In genomic region chr6:33909737-33910136, GRCh38 we compare ENCODE assay signal across 28 cellular contexts.
"Had no signal": no experiment of that assay in that cellular context is flagged by ENCODE, and none has a peak within 500 bp of the region (broad histone marks: within the 10 kb centered on the region; RNA-seq: fewer than 3 reads in every experiment).

No MANE protein-coding gene starts in this region.

- H3K27ac Mint-ChIP-seq: activated CD4-positive, alpha-beta memory T cell treated with anti-CD3 and anti-CD28 coated beads, Interleukin-2, amount 10 ng/mL, durations not matched to agents 7 days and 5 days; activated naive CD4-positive, alpha-beta T cell treated with anti-CD3 and anti-CD28 coated beads for 36 hours; activated T-cell treated with anti-CD3 and anti-CD28 coated beads, Interleukin-2, amount 50 U/mL, for 72 hours; WTC11 had no signal

- DNase-seq: activated CD4-positive, alpha-beta memory T cell treated with anti-CD3 and anti-CD28 coated beads, Interleukin-2, amount 10 ng/mL, durations not matched to agents 7 days and 5 days; activated CD4-positive, alpha-beta T cell treated with anti-CD3 and anti-CD28 coated beads for 1 hour; activated CD4-positive, alpha-beta T cell treated with anti-CD3 and anti-CD28 coated beads, Interleukin-2, amount 10 ng/mL, durations not matched to agents 7 days and 5 days; activated effector memory CD4-positive, alpha-beta T cell treated with Interleukin-2 at 50 U/mL for 16 hours; activated naive CD4-positive, alpha-beta T cell treated with anti-CD3 and anti-CD28 coated beads for 36 hours; activated naive CD8-positive, alpha-beta T cell treated with anti-CD3 and anti-CD28 coated beads, Interleukin-2, amount 10 ng/mL, durations not matched to agents 7 days and 5 days; activated T-cell treated with anti-CD3 and anti-CD28 coated beads, Interleukin-2, amount 50 U/mL, for 72 hours; cerebellar nuclear complex; colonic mucosa; effector CD8-positive, alpha-beta T cell; gastrocnemius medialis; glutamatergic neuron; left ventricle myocardium inferior; mesendoderm; mucosa of descending colon; pancreas; psoas muscle; stimulated activated CD4-positive, alpha-beta T cell treated with anti-CD3 and anti-CD28 coated beads, Interleukin-1b, Interleukin-23, amount 100 ng/mL, for 48 hours; stimulated activated CD4-positive, alpha-beta T cell treated with anti-CD3 and anti-CD28 coated beads, Interleukin-4, amount 100 ng/mL, for 4 hours; stimulated activated CD8-positive, alpha-beta memory T cell treated with anti-CD3 and anti-CD28 coated beads, Interleukin-4, amount 100 ng/mL, for 48 hours; stimulated activated naive CD4-positive, alpha-beta T cell; tibial artery; upper lobe of right lung had no signal

- H3K27me3 ChIP-seq: ascending aorta, colonic mucosa, gastrocnemius medialis, pancreas, suprapubic skin, upper lobe of right lung had no signal

- H3K4me3 Mint-ChIP-seq: activated CD4-positive, alpha-beta memory T cell treated with anti-CD3 and anti-CD28 coated beads, Interleukin-2, amount 10 ng/mL, durations not matched to agents 7 days and 5 days; activated CD4-positive, alpha-beta T cell treated with anti-CD3 and anti-CD28 coated beads, Interleukin-2, amount 10 ng/mL, durations not matched to agents 7 days and 5 days; activated naive CD4-positive, alpha-beta T cell treated with anti-CD3 and anti-CD28 coated beads for 36 hours; activated naive CD8-positive, alpha-beta T cell treated with anti-CD3 and anti-CD28 coated beads, Interleukin-2, amount 10 ng/mL, durations not matched to agents 7 days and 5 days; activated T-cell treated with anti-CD3 and anti-CD28 coated beads, Interleukin-2, amount 50 U/mL, for 72 hours; brain; WTC11 had no signal

- H3K9me3 ChIP-seq: ascending aorta, colonic mucosa, gastrocnemius medialis, left ventricle myocardium inferior, mucosa of descending colon, pancreas, psoas muscle, suprapubic skin, tibial artery, upper lobe of right lung had no signal

- ATAC-seq: activated T-cell treated with anti-CD3 and anti-CD28 coated beads, Interleukin-2, amount 50 U/mL, for 72 hours; gastrocnemius medialis; mucosa of descending colon; pancreas; psoas muscle; upper lobe of right lung; WTC11 had no signal

- H3K27ac ChIP-seq: ascending aorta, cardiac muscle cell, colonic mucosa, gastrocnemius medialis, left ventricle myocardium inferior, pancreas, psoas muscle, suprapubic skin, tibial artery, upper lobe of right lung had no signal

- H3K36me3 Mint-ChIP-seq: brain, WTC11 had no signal

- H3K9me3 Mint-ChIP-seq: activated CD4-positive, alpha-beta memory T cell treated with anti-CD3 and anti-CD28 coated beads, Interleukin-2, amount 10 ng/mL, durations not matched to agents 7 days and 5 days; activated CD4-positive, alpha-beta T cell treated with anti-CD3 and anti-CD28 coated beads, Interleukin-2, amount 10 ng/mL, durations not matched to agents 7 days and 5 days; activated naive CD4-positive, alpha-beta T cell treated with anti-CD3 and anti-CD28 coated beads for 36 hours; activated naive CD8-positive, alpha-beta T cell treated with anti-CD3 and anti-CD28 coated beads, Interleukin-2, amount 10 ng/mL, durations not matched to agents 7 days and 5 days; activated T-cell treated with anti-CD3 and anti-CD28 coated beads, Interleukin-2, amount 50 U/mL, for 72 hours; WTC11 had no signal

- H3K27me3 Mint-ChIP-seq: activated CD4-positive, alpha-beta memory T cell treated with anti-CD3 and anti-CD28 coated beads, Interleukin-2, amount 10 ng/mL, durations not matched to agents 7 days and 5 days; activated CD4-positive, alpha-beta T cell treated with anti-CD3 and anti-CD28 coated beads, Interleukin-2, amount 10 ng/mL, durations not matched to agents 7 days and 5 days; activated naive CD8-positive, alpha-beta T cell treated with anti-CD3 and anti-CD28 coated beads, Interleukin-2, amount 10 ng/mL, durations not matched to agents 7 days and 5 days had no signal
